ENCODE assay signal across 8 cellular contexts in genomic region chr20:5191829-5192569, GRCh38.
A peak's percentile ranks its signal among the peaks of the same experiment; 100 is the strongest.
DNase-seq lines count a peak whose midpoint lies in the region; ATAC-seq, FAIRE-seq and TF ChIP-seq lines count a peak whose summit lies in the region.

No MANE protein-coding gene starts in this region.

- H3K4me3 Mint-ChIP-seq in stimulated activated memory B cell treated with anti-CD40 and anti-IgM and Interleukin-4, amounts not matched to agents 10 μg/mL and 1 μg/mL and 100 μg/mL, for 72 hours, result no peak overlapping the region

- no peak overlapping the region for H3K4me2 ChIP-seq in SU-DHL-6 (ENCODE audit: low read depth, low read length, poor library complexity, severe bottlenecking)
- H3K4me2 ChIP-seq in keratinocyte (ENCODE audit: control insufficient read depth, extremely low read depth, insufficient read depth, low read depth, low read length), result peak overlapping the region; percentile 86

- peak; percentile 54 for TF ChIP-seq CTCF in GM20000 (IDR thresholded peaks at IDR 0.05; ENCODE audit: extremely low read depth, missing control alignments)
- TF ChIP-seq CTCF in SU-DHL-6 (IDR thresholded peaks at IDR 0.05; ENCODE audit: insufficient read depth, low read length, poor library complexity, severe bottlenecking), result peak; percentile 49
- peak; percentile 49 to 70 (median 61) for TF ChIP-seq CTCF in keratinocyte (optimal IDR thresholded peaks at IDR 0.05 in 1 of 3, IDR thresholded peaks at IDR 0.05 in 1 of 3, conservative IDR thresholded peaks at IDR 0.05 in 1 of 3; ENCODE audit: extremely low read depth in 1 of 3, insufficient read depth in 2 of 3, low read length in 3 of 3)

- dilution Hi-C loops in keratinocyte (cut with MboI; ENCODE audit: extremely low pct_ligation_motif_present, low sequenced_read_pairs), result no loop called here

- H3K9ac ChIP-seq in SU-DHL-6 (ENCODE audit: low read length), result no peak overlapping the region
- peak overlapping the region; percentile 61 for H3K9ac ChIP-seq in keratinocyte (ENCODE audit: control insufficient read depth, extremely low read depth, insufficient read depth, low read length)

- no peak overlapping the region for H3K4me3 ChIP-seq in SU-DHL-6 (ENCODE audit: insufficient read depth, low read length, poor library complexity, severe bottlenecking)
- peak overlapping the region in 2 of 3 experiments; percentile 50 to 64 for H3K4me3 ChIP-seq in keratinocyte (ENCODE audit: control insufficient read depth in 2 of 3, extremely low read depth in 1 of 3, insufficient read depth in 2 of 3, low read depth in 1 of 3, low read length in 3 of 3)

- H3K9me3 ChIP-seq in SU-DHL-6 (ENCODE audit: insufficient read depth, low read length) (no peaks in the 10 kb centered on the region), keratinocyte (ENCODE audit: control insufficient read depth, low read depth, low read length) (no peaks in the 10 kb centered on the region)

- H3K27ac ChIP-seq in SU-DHL-6 (ENCODE audit: low read depth, low read length), result no peak overlapping the region
- peak overlapping the region; percentile 70 for H3K27ac ChIP-seq in keratinocyte (ENCODE audit: control insufficient read depth, insufficient read depth, low read length)

- peak; percentile 97 for FAIRE-seq in keratinocyte (lab: Jason Lieb, UNC)

- H3K27me3 Mint-ChIP-seq in stimulated activated memory B cell treated with anti-CD40 and anti-IgM and Interleukin-4, amounts not matched to agents 10 μg/mL and 1 μg/mL and 100 μg/mL, for 72 hours, result no peaks in the 10 kb centered on the region

- DNase-seq in D341Med (ENCODE audit: low spot score) (peak; percentile 76), GM20000 (ENCODE audit: low spot score) (peak; percentile 80), NCI-H128 (lab: John Stamatoyannopoulos, UW; ENCODE audit: unreplicated experiment) (peak; percentile 42), keratinocyte (ENCODE audit: low read depth, low spot score) (peak; percentile 38)
- peak; percentile 53 for DNase-seq in central memory CD4-positive, alpha-beta T cell

- H3K4me1 ChIP-seq in keratinocyte (ENCODE audit: control insufficient read depth, extremely low read depth, insufficient read depth, low read length), result peaks cover 10% of the 10 kb centered on the region

- peaks cover 28% of the 10 kb centered on the region for H3K36me3 Mint-ChIP-seq in stimulated activated memory B cell treated with anti-CD40 and anti-IgM and Interleukin-4, amounts not matched to agents 10 μg/mL and 1 μg/mL and 100 μg/mL, for 72 hours

- H3K9me1 ChIP-seq in keratinocyte (ENCODE audit: control insufficient read depth, extremely low read depth, insufficient read depth, low read length), result no peaks in the 10 kb centered on the region

- H3K79me2 ChIP-seq in SU-DHL-6 (ENCODE audit: insufficient read depth, low read length) (no peaks in the 10 kb centered on the region), keratinocyte (ENCODE audit: control insufficient read depth, insufficient read depth, low read length) (no peaks in the 10 kb centered on the region)

- H2AFZ ChIP-seq in SU-DHL-6 (ENCODE audit: low read depth, low read length, severe bottlenecking), result no peak overlapping the region
- H2AFZ ChIP-seq in keratinocyte (ENCODE audit: control insufficient read depth, low read length), result peak overlapping the region; percentile 56

- H3K4me1 Mint-ChIP-seq in stimulated activated memory B cell treated with anti-CD40 and anti-IgM and Interleukin-4, amounts not matched to agents 10 μg/mL and 1 μg/mL and 100 μg/mL, for 72 hours, result peaks cover 15% of the 10 kb centered on the region

- H3K36me3 ChIP-seq in SU-DHL-6 (ENCODE audit: low read length) (no peaks in the 10 kb centered on the region), keratinocyte (ENCODE audit: control insufficient read depth in 2 of 2, extremely low read depth in 1 of 2, insufficient read depth in 2 of 2, low read length in 2 of 2) (peaks cover 5 to 14% of the 10 kb centered on the region in 2 experiments)

- ATAC-seq in stimulated activated memory B cell treated with anti-CD40 and anti-IgM and Interleukin-4, amounts not matched to agents 10 μg/mL and 1 μg/mL and 100 μg/mL, for 72 hours, result peak; percentile 68
- no peak for ATAC-seq in HG03196 (IDR thresholded peaks at IDR 0.05; ENCODE audit: unreplicated experiment)

- no peaks in the 10 kb centered on the region for H3K9me3 Mint-ChIP-seq in stimulated activated memory B cell treated with anti-CD40 and anti-IgM and Interleukin-4, amounts not matched to agents 10 μg/mL and 1 μg/mL and 100 μg/mL, for 72 hours

- H3F3A ChIP-seq in SU-DHL-6 (ENCODE audit: insufficient read depth), result 0 out of 2 replicates have a peak, but pooled peaks cover 5% of the 10 kb centered on the region

- peak overlapping the region; percentile 70 for H3K27ac Mint-ChIP-seq in stimulated activated memory B cell treated with anti-CD40 and anti-IgM and Interleukin-4, amounts not matched to agents 10 μg/mL and 1 μg/mL and 100 μg/mL, for 72 hours

- H4K20me1 ChIP-seq in SU-DHL-6 (ENCODE audit: low read depth, low read length) (no peaks in the 10 kb centered on the region), keratinocyte (ENCODE audit: control insufficient read depth, extremely low read depth, insufficient read depth, low read length) (no peaks in the 10 kb centered on the region)

- no peaks in the 10 kb centered on the region for H3K9me2 ChIP-seq in SU-DHL-6 (replicated peaks; ENCODE audit: insufficient read depth, low read length)

- H3K27me3 ChIP-seq in SU-DHL-6 (ENCODE audit: low read length) (no peaks in the 10 kb centered on the region), keratinocyte (ENCODE audit: control insufficient read depth, extremely low read depth, insufficient read depth, low read length) (no peaks in the 10 kb centered on the region)
